19 cellular contexts compared by ENCODE assay signal in the genomic region with DNA sequence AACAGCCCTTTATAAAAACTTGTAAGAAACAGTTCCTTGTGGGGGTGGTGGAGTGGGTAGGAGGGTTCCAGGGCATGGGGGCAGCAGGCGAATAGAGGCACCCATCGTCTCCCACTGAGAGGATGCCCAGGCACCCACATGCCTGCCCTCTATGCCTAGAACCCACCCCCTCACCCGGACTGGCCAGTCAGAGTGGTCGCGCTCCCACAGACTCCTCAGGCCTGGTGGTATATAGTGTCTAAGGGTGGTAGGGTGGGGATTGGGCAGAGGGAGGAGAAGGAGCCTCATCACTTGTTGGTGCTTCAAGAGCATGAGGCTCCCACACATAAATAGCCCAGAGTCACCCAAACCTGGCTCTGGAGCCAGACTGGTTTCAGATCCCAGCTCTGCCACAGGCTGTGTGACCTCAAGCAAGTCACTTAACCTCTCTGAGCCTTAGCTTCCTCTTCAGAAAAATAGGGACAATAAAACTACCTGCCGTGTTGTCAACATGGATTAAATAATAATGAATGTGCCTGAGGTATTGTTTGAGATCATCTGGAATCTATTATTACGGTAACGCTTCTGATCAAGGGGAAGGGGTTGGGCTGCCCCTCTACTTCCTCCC.
"Had no signal": no experiment of that assay in that cellular context is flagged by ENCODE, and none has a peak within 500 bp of the region (broad histone marks: within the 10 kb centered on the region; RNA-seq: fewer than 3 reads in every experiment).

No MANE protein-coding gene starts in this region.

- H3K36me3 ChIP-seq: gastrocnemius medialis, heart right ventricle had no signal

- H3K4me1 ChIP-seq: parathyroid adenoma had no signal

- H3K9ac ChIP-seq: parathyroid adenoma had no signal

- DNase-seq: cortex of kidney; effector memory CD4-positive, alpha-beta T cell; gastrocnemius medialis; heart right ventricle; hypothalamus; kidney glomerular epithelial cell; mammary epithelial cell; naive thymus-derived CD4-positive, alpha-beta T cell; nephron progenitor cell; psoas muscle; small intestine; stimulated activated CD4-positive, alpha-beta T cell treated with anti-CD3 and anti-CD28 coated beads, Interleukin-2, amount 100 ng/mL, for 48 hours; stimulated activated naive CD4-positive, alpha-beta T cell treated with Interleukin-2 at 50 U/mL for 16 hours; trophoblast cell had no signal

- H3K4me3 Mint-ChIP-seq: nephron progenitor cell had no signal

- H3K9me3 Mint-ChIP-seq: naive thymus-derived CD4-positive, alpha-beta T cell; nephron progenitor cell had no signal

- H3K27me3 ChIP-seq: gastrocnemius medialis, heart right ventricle had no signal

- FAIRE-seq: endometrium, islet of Langerhans, small intestine had no signal

- H2AFZ ChIP-seq: parathyroid adenoma had no signal

- H3K27ac ChIP-seq: gastrocnemius medialis, heart right ventricle, parathyroid adenoma, psoas muscle had no signal

- H3K9me3 ChIP-seq: gastrocnemius medialis, heart right ventricle, psoas muscle had no signal

- H3K27ac Mint-ChIP-seq: nephron progenitor cell had no signal

- H3K4me3 ChIP-seq: gastrocnemius medialis, heart right ventricle, psoas muscle had no signal

- ATAC-seq: esophagus mucosa; gastrocnemius medialis; heart right ventricle; left lobe of liver; naive thymus-derived CD4-positive, alpha-beta T cell; psoas muscle had no signal

- H3K79me2 ChIP-seq: parathyroid adenoma had no signal
